ENCODE assay signal across 1 cellular context in genomic region chr17:40551874-40552768, GRCh38.
TF ChIP-seq lines count a peak whose summit lies in the region.

No MANE protein-coding gene starts in this region.

TF ChIP-seq in HepG2, 621 proteins besides CTCF, POLR2A, EP300 and RAD21 (continued from another document and continues in another):
- TF ChIP-seq AKNA (CRISPR knock-in tag; IDR thresholded peaks at IDR 0.05; ENCODE audit: borderline replicate concordance) (no peak), SALL1 (CRISPR knock-in tag; IDR thresholded peaks at IDR 0.05) (peak; percentile 100), ZNF776 (CRISPR knock-in tag; IDR thresholded peaks at IDR 0.05) (no peak), SP140L (CRISPR knock-in tag; IDR thresholded peaks at IDR 0.05; ENCODE audit: borderline replicate concordance) (no peak), ZNF12 (CRISPR knock-in tag; IDR thresholded peaks at IDR 0.05) (peak; percentile 69), BHLHE40 (IDR thresholded peaks at IDR 0.05; ENCODE audit: low read length) (peak; percentile 43; the same call in 1 of the 2 replicates), ZNF10 (CRISPR knock-in tag; IDR thresholded peaks at IDR 0.05; ENCODE audit: borderline replicate concordance, low read depth) (no peak), ZNF263 (CRISPR knock-in tag; IDR thresholded peaks at IDR 0.05) (0 out of 2 replicates have a peak, but pooled peaks have one; percentile 9), GPN1 (CRISPR knock-in tag; IDR thresholded peaks at IDR 0.05; ENCODE audit: borderline replicate concordance) (no peak), SP5 (CRISPR knock-in tag; IDR thresholded peaks at IDR 0.05; ENCODE audit: borderline replicate concordance, low read depth) (peak; percentile 76), ZSCAN25 (CRISPR knock-in tag; IDR thresholded peaks at IDR 0.05) (no peak; the same call in 1 of the 2 replicates), ZC3H13 (CRISPR knock-in tag; IDR thresholded peaks at IDR 0.05) (peak; percentile 22; the same call in 1 of the 2 replicates), ZNF3 (CRISPR knock-in tag; IDR thresholded peaks at IDR 0.05) (no peak), ZNF709 (CRISPR knock-in tag; IDR thresholded peaks at IDR 0.05) (no peak), ZNF788 (CRISPR knock-in tag; IDR thresholded peaks at IDR 0.05; ENCODE audit: borderline replicate concordance) (peak; percentile 47; the same call in 1 of the 2 replicates), PBX2 (CRISPR knock-in tag; IDR thresholded peaks at IDR 0.05) (no peak), TEAD2 (CRISPR knock-in tag; IDR thresholded peaks at IDR 0.05) (no peak; the same call in 1 of the 2 replicates), ZBTB21 (CRISPR knock-in tag; IDR thresholded peaks at IDR 0.05) (no peak), ZNF143 (CRISPR knock-in tag; IDR thresholded peaks at IDR 0.05) (no peak), TOPORS (CRISPR knock-in tag; IDR thresholded peaks at IDR 0.05) (no peak), HNRNPLL (IDR thresholded peaks at IDR 0.05; ENCODE audit: low read depth, low read length, poor library complexity, severe bottlenecking) (peak; percentile 33), JUN (CRISPR knock-in tag; IDR thresholded peaks at IDR 0.05) (peak; percentile 68), ATF2 (CRISPR knock-in tag; IDR thresholded peaks at IDR 0.05) (peak; percentile 65; the same call in 1 of the 2 replicates), GLI4 (CRISPR knock-in tag; IDR thresholded peaks at IDR 0.05; ENCODE audit: borderline replicate concordance) (no peak), ZNF782 (CRISPR knock-in tag; IDR thresholded peaks at IDR 0.05; ENCODE audit: borderline replicate concordance) (no peak), MAFK (conservative IDR thresholded peaks at IDR 0.05 in 1 of 2, IDR thresholded peaks at IDR 0.05 in 1 of 2; ENCODE audit: low read length in 2 of 2) (peak in 1 of 2 experiments; percentile 0; a peak in 1 of 4 replicates), ZFYVE20 (CRISPR knock-in tag; IDR thresholded peaks at IDR 0.05; ENCODE audit: borderline replicate concordance, low read depth) (no peak), MLXIP (CRISPR knock-in tag; IDR thresholded peaks at IDR 0.05; ENCODE audit: borderline replicate concordance) (no peak), MEIS1 (CRISPR knock-in tag; IDR thresholded peaks at IDR 0.05; ENCODE audit: borderline replicate concordance) (0 out of 2 replicates have a peak, but pooled peaks have one; percentile 7), SKI (IDR thresholded peaks at IDR 0.05; ENCODE audit: partially characterized antibody) (peak; percentile 92), TRIM24 (CRISPR knock-in tag; IDR thresholded peaks at IDR 0.05) (no peak), ZNF17 (CRISPR knock-in tag; IDR thresholded peaks at IDR 0.05) (no peak; the same call in 1 of the 2 replicates), FOXA1 (IDR thresholded peaks at IDR 0.05) (peak; percentile 88), FOXA1 (CRISPR knock-in tag; IDR thresholded peaks at IDR 0.05) (peak; percentile 91), ZNF557 (CRISPR knock-in tag; IDR thresholded peaks at IDR 0.05) (no peak), MLX (CRISPR knock-in tag; IDR thresholded peaks at IDR 0.05) (peak; percentile 75), ZNF704 (CRISPR knock-in tag; IDR thresholded peaks at IDR 0.05; ENCODE audit: borderline replicate concordance) (no peak), YY1 (IDR thresholded peaks at IDR 0.05; ENCODE audit: insufficient read depth, insufficient replicate concordance, low read depth, low read length) (no peak), KAT8 (CRISPR knock-in tag; IDR thresholded peaks at IDR 0.05) (peak; percentile 66; the same call in 1 of the 2 replicates), ETV6 (CRISPR knock-in tag; conservative IDR thresholded peaks at IDR 0.05) (0 out of 2 replicates have a peak, but pooled peaks have one; percentile 33), ARID5B (CRISPR knock-in tag; IDR thresholded peaks at IDR 0.05) (peak; percentile 97), ZNF558 (CRISPR knock-in tag; IDR thresholded peaks at IDR 0.05; ENCODE audit: borderline replicate concordance) (peak; percentile 74), MXD4 (CRISPR knock-in tag; IDR thresholded peaks at IDR 0.05) (peak; percentile 65; the same call in 1 of the 2 replicates), E2F1 (CRISPR knock-in tag; IDR thresholded peaks at IDR 0.05) (no peak), ZFP41 (CRISPR knock-in tag; IDR thresholded peaks at IDR 0.05; ENCODE audit: borderline replicate concordance) (no peak), ZFP36 (IDR thresholded peaks at IDR 0.05; ENCODE audit: borderline replicate concordance, low read depth, low read length, partially characterized antibody) (peak; percentile 39), RBAK (CRISPR knock-in tag; IDR thresholded peaks at IDR 0.05) (no peak), NCOR1 (IDR thresholded peaks at IDR 0.05; ENCODE audit: borderline replicate concordance, low read length) (no peak), PHF8 (CRISPR knock-in tag; IDR thresholded peaks at IDR 0.05) (no peak), ATF1 (CRISPR knock-in tag; IDR thresholded peaks at IDR 0.05) (no peak), DRAP1 (CRISPR knock-in tag; IDR thresholded peaks at IDR 0.05) (no peak), PLRG1 (conservative IDR thresholded peaks at IDR 0.05) (no peak)
